Comparison of ENCODE assay signal across 8 cellular contexts in the genomic region with DNA sequence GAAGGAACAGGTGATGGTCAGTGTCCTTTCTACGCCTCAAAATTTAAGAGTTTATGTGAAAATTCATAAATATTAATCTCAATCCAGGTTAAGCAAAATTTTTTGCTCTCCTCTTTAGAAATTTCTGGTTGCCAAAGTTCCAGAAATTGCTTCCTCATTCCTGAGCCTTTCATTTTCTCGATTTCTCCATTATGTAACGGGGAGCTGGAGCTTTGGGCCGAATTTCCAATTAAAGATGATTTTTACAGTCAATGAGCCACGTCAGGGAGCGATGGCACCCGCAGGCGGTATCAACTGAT. TPM values are rescaled to one million over a fixed set of nuclear protein-coding genes. Genes with fewer than 3 reads are reported as not detected.
DNase-seq lines count a peak whose midpoint lies in the region; ATAC-seq and TF ChIP-seq lines count a peak whose summit lies in the region.

No MANE protein-coding gene starts in this region.

- H3K79me2 ChIP-seq in GM23338 (replicated peaks; ENCODE audit: insufficient read depth), result peaks cover 6% of the 10 kb centered on the region

- peak overlapping the region; percentile 72 for H2AFZ ChIP-seq in GM23338

- DNase-seq in GM23338 (ENCODE audit: low spot score) (no peak), WTC11 (ENCODE audit: low spot score) (no peak), erythroblast (lab: John Stamatoyannopoulos, UW) (no peak), AG08396 (ENCODE audit: low spot score) (no peak), posterior vena cava (ENCODE audit: low spot score) (no peak)

- H3K9me3 Mint-ChIP-seq in GM23338, result no peaks in the 10 kb centered on the region
- H3K9me3 Mint-ChIP-seq in WTC11, result no peaks in the 10 kb centered on the region

- H3F3A ChIP-seq in GM23338 (replicated peaks; ENCODE audit: low read depth), result peaks cover 5% of the 10 kb centered on the region; the same call in 1 of the 2 replicates

- no peak for TF ChIP-seq CTCF in GM23338 (conservative IDR thresholded peaks at IDR 0.05; ENCODE audit: low read depth in 2 of 2)
- TF ChIP-seq CTCF in WTC11 (IDR thresholded peaks at IDR 0.05), result no peak
- TF ChIP-seq CTCF in gastroesophageal sphincter (IDR thresholded peaks at IDR 0.05), result no peak

- H3K27ac Mint-ChIP-seq in GM23338 (peak overlapping the region; percentile 31; the same call in 1 of the 2 replicates), WTC11 (peak overlapping the region; percentile 8; the same call in 1 of the 2 replicates)

- intact Hi-C loops in posterior vena cava (cut with DNase I), result no loop called here

- peaks cover 24% of the 10 kb centered on the region for H3K27me3 Mint-ChIP-seq in GM23338 (ENCODE audit: insufficient read depth, low read depth, poor library complexity)
- H3K27me3 Mint-ChIP-seq in WTC11 (ENCODE audit: low read depth), result peaks cover 13% of the 10 kb centered on the region

- no peak for TF ChIP-seq EP300 in gastroesophageal sphincter (IDR thresholded peaks at IDR 0.05)

- no peaks in the 10 kb centered on the region for H3K36me3 ChIP-seq in GM23338 (ENCODE audit: insufficient read depth)
- no peaks in the 10 kb centered on the region for H3K36me3 ChIP-seq in gastroesophageal sphincter
- no peaks in the 10 kb centered on the region for H3K36me3 ChIP-seq in skeletal muscle satellite cell (ENCODE audit: insufficient read depth, low read length)

- CTCF ChIA-PET in WTC11 (lab: Charles Lee), result no interaction called here

- peaks cover 22% of the 10 kb centered on the region for H3K4me1 ChIP-seq in GM23338 (ENCODE audit: insufficient read depth)
- H3K4me1 ChIP-seq in gastroesophageal sphincter, result peaks cover 0 to 58% (median 8%) of the 10 kb centered on the region in 3 donors
- peaks cover 15% of the 10 kb centered on the region for H3K4me1 ChIP-seq in skeletal muscle satellite cell (ENCODE audit: control insufficient read depth, insufficient read depth, low read length)

- peak overlapping the region; percentile 47; the same call in 1 of the 2 replicates for H3K27ac ChIP-seq in GM23338 (ENCODE audit: low read depth)
- H3K27ac ChIP-seq in gastroesophageal sphincter, result peak overlapping the region; percentile 95 to 99 (median 98)

- peak overlapping the region; percentile 83 for H3K4me2 ChIP-seq in GM23338
- peak overlapping the region; percentile 73 for H3K4me2 ChIP-seq in skeletal muscle satellite cell (ENCODE audit: low read length)

- H3K9ac ChIP-seq in skeletal muscle satellite cell (ENCODE audit: low read depth, low read length), result peak overlapping the region; percentile 93

- ATAC-seq in GM23338 (no peak), WTC11 (no peak), gastroesophageal sphincter (no peak), HG03378 (IDR thresholded peaks at IDR 0.05; ENCODE audit: unreplicated experiment) (no peak)

- H3K9me3 ChIP-seq in gastroesophageal sphincter, result no peaks in the 10 kb centered on the region
- H3K9me3 ChIP-seq in skeletal muscle satellite cell (replicated peaks; ENCODE audit: low read length), result no peaks in the 10 kb centered on the region

- H3K36me3 Mint-ChIP-seq in GM23338 (ENCODE audit: low read depth), result no peaks in the 10 kb centered on the region; the same call in 2 of the 3 replicates
- H3K36me3 Mint-ChIP-seq in WTC11, result no peaks in the 10 kb centered on the region

- peak overlapping the region; percentile 79 for H3K4me3 Mint-ChIP-seq in GM23338
- peak overlapping the region; percentile 72 for H3K4me3 Mint-ChIP-seq in WTC11

- no peak for TF ChIP-seq POLR2A in gastroesophageal sphincter (IDR thresholded peaks at IDR 0.05)
- no peak for TF ChIP-seq POLR2A in erythroblast (IDR thresholded peaks at IDR 0.05; ENCODE audit: low read length)

- 9 to 12% methylated on average over 4 to 8 of the region's 8 CpGs for WGBS in gastroesophageal sphincter (ENCODE audit: low coverage in 1 of 2), 2 donors

- POLR2A ChIA-PET in WTC11 (lab: Charles Lee), result no interaction called here

- no peaks in the 10 kb centered on the region for H4K20me1 ChIP-seq in GM23338 (replicated peaks; ENCODE audit: insufficient read depth)

- H3K9me2 ChIP-seq in GM23338 (ENCODE audit: insufficient read depth), result no peaks in the 10 kb centered on the region

- peaks cover 9% of the 10 kb centered on the region for H3K27me3 ChIP-seq in GM23338 (ENCODE audit: insufficient read depth)
- H3K27me3 ChIP-seq in gastroesophageal sphincter, result no peaks in the 10 kb centered on the region
- peaks cover 6% of the 10 kb centered on the region for H3K27me3 ChIP-seq in skeletal muscle satellite cell (ENCODE audit: control insufficient read depth, insufficient read depth, low read length)

- H3K4me3 ChIP-seq in GM23338 (peak overlapping the region; percentile 76), gastroesophageal sphincter (peak overlapping the region; percentile 76 to 94), skeletal muscle satellite cell (ENCODE audit: low read length) (peak overlapping the region; percentile 88)

- H3K4me1 Mint-ChIP-seq in GM23338 (peaks cover 45% of the 10 kb centered on the region), WTC11 (peaks cover 42% of the 10 kb centered on the region)

TF ChIP-seq in GM23338, 12 proteins besides CTCF, POLR2A, EP300 and RAD21:
- TF ChIP-seq JUNB (IDR thresholded peaks at IDR 0.05; ENCODE audit: unreplicated experiment), result no peak
- TF ChIP-seq, protein P1, sequence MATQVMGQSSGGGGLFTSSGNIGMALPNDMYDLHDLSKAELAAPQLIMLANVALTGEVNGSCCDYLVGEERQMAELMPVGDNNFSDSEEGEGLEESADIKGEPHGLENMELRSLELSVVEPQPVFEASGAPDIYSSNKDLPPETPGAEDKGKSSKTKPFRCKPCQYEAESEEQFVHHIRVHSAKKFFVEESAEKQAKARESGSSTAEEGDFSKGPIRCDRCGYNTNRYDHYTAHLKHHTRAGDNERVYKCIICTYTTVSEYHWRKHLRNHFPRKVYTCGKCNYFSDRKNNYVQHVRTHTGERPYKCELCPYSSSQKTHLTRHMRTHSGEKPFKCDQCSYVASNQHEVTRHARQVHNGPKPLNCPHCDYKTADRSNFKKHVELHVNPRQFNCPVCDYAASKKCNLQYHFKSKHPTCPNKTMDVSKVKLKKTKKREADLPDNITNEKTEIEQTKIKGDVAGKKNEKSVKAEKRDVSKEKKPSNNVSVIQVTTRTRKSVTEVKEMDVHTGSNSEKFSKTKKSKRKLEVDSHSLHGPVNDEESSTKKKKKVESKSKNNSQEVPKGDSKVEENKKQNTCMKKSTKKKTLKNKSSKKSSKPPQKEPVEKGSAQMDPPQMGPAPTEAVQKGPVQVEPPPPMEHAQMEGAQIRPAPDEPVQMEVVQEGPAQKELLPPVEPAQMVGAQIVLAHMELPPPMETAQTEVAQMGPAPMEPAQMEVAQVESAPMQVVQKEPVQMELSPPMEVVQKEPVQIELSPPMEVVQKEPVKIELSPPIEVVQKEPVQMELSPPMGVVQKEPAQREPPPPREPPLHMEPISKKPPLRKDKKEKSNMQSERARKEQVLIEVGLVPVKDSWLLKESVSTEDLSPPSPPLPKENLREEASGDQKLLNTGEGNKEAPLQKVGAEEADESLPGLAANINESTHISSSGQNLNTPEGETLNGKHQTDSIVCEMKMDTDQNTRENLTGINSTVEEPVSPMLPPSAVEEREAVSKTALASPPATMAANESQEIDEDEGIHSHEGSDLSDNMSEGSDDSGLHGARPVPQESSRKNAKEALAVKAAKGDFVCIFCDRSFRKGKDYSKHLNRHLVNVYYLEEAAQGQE (IDR thresholded peaks at IDR 0.05; ENCODE audit: unreplicated experiment), result no peak

TF ChIP-seq in WTC11, 78 proteins besides CTCF, POLR2A, EP300 and RAD21 (continues in another document):
- TF ChIP-seq, protein P2, sequence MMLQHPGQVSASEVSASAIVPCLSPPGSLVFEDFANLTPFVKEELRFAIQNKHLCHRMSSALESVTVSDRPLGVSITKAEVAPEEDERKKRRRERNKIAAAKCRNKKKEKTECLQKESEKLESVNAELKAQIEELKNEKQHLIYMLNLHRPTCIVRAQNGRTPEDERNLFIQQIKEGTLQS (CRISPR knock-in tag; conservative IDR thresholded peaks at IDR 0.05), result no peak
- TF ChIP-seq JAZF1 (CRISPR knock-in tag; IDR thresholded peaks at IDR 0.05) (no peak), SOX15 (CRISPR knock-in tag; IDR thresholded peaks at IDR 0.05) (no peak)
- TF ChIP-seq, protein P3, sequence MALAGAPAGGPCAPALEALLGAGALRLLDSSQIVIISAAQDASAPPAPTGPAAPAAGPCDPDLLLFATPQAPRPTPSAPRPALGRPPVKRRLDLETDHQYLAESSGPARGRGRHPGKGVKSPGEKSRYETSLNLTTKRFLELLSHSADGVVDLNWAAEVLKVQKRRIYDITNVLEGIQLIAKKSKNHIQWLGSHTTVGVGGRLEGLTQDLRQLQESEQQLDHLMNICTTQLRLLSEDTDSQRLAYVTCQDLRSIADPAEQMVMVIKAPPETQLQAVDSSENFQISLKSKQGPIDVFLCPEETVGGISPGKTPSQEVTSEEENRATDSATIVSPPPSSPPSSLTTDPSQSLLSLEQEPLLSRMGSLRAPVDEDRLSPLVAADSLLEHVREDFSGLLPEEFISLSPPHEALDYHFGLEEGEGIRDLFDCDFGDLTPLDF (CRISPR knock-in tag; IDR thresholded peaks at IDR 0.05), result no peak

RNA-seq across cellular contexts. Expression of a gene that starts 0.4 kb away (rescaled TPM):
- total RNA-seq in GM23338 (2014; rRNA removed; shearing (Covaris generic)), result 17.9 and 18.3 TPM in 2 replicates
- polyA plus RNA-seq in GM23338 (2016; fragmentation: Nextera tagmentation; extraction: Ambion mirVana), result 10.3 and 13.0 TPM in 2 replicates
- total RNA-seq in WTC11 (2021) (14.8 to 16.8 TPM (median 15.6 TPM) in 3 replicates), gastroesophageal sphincter (100 to 1,000 TPM; 209 to 253 (median 211) TPM), posterior vena cava (100 to 1,000 TPM; 104 to 130 TPM)
- total RNA-seq in skeletal muscle satellite cell (2012; rRNA removed), result 76.0 and 89.2 TPM in 2 replicates

RNA-seq across cellular contexts. Expression of a gene that starts 35.8 kb away (rescaled TPM):
- 0.10 TPM in 1 of 2 replicates, not detected in the other for total RNA-seq in GM23338 (2014; rRNA removed; shearing (Covaris generic))
- polyA plus RNA-seq in GM23338 (2016; fragmentation: Nextera tagmentation; extraction: Ambion mirVana), result 0.09 TPM in 1 of 2 replicates, not detected in the other
- total RNA-seq in WTC11 (2021), result 0.04 to 0.07 TPM in 2 of 3 replicates, not detected in the other
- total RNA-seq in gastroesophageal sphincter, result not detected
- total RNA-seq in skeletal muscle satellite cell (2012; rRNA removed), result not detected in 2 replicates
- not detected for total RNA-seq in posterior vena cava
